ENCODE assay signal across 22 cellular contexts in the genomic region with DNA sequence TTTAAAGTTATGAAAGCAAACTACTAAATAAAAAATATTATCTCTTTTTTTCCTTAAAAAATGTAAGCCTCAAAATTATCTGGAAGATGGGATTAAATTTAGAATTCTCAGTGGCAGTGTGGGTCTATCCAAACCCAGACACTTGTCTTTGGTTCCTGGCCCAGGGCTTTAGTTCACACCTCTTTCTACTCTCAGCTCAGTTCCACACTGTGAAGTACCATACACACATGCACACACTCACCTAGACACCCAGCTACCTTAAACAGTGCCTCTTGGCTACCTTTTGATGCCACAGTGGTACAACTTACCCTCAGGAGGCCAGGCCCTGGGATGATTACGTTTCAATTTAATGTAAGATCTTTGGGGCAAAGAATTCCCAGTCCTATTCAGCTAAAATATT.
"Had no signal": no experiment of that assay in that cellular context is flagged by ENCODE, and none has a peak within 500 bp of the region (broad histone marks: within the 10 kb centered on the region; RNA-seq: fewer than 3 reads in every experiment).

No MANE protein-coding gene starts in this region.

- H3K9ac ChIP-seq: parathyroid adenoma had no signal

- H3K4me1 ChIP-seq: lower lobe of right lung, parathyroid adenoma, prostate gland, spleen, tibial artery, upper lobe of right lung, vagina had no signal

- H3K79me2 ChIP-seq: parathyroid adenoma had no signal

- H3K36me3 Mint-ChIP-seq: memory B cell; naive B cell; stimulated activated memory B cell treated with anti-CD40 and anti-IgM and Interleukin-4, amounts not matched to agents 10 μg/mL and 1 μg/mL and 100 μg/mL, for 72 hours had no signal

- H3K9me3 Mint-ChIP-seq: dendritic cell treated with granulocyte-macrophage colony-stimulating factor and Interleukin-4, amounts not matched to agents 40 ng/mL and 50 ng/mL, for 4 days; memory B cell; naive B cell; nephron; stimulated activated memory B cell treated with anti-CD40 and anti-IgM and Interleukin-4, amounts not matched to agents 10 μg/mL and 1 μg/mL and 100 μg/mL, for 72 hours; stimulated activated naive CD8-positive, alpha-beta T cell treated with anti-CD3 and anti-CD28 coated beads, Interleukin-15, Interleukin-2, amounts not matched to agents 100 ng/mL and 50 ng/mL, for 24 hours had no signal

- H3K4me3 Mint-ChIP-seq: dendritic cell treated with granulocyte-macrophage colony-stimulating factor and Interleukin-4, amounts not matched to agents 40 ng/mL and 50 ng/mL, for 4 days; memory B cell; naive B cell; nephron; stimulated activated memory B cell treated with anti-CD40 and anti-IgM and Interleukin-4, amounts not matched to agents 10 μg/mL and 1 μg/mL and 100 μg/mL, for 72 hours; stimulated activated naive CD8-positive, alpha-beta T cell treated with anti-CD3 and anti-CD28 coated beads, Interleukin-15, Interleukin-2, amounts not matched to agents 100 ng/mL and 50 ng/mL, for 24 hours had no signal

- H3K9me3 ChIP-seq: esophagus squamous epithelium, heart right ventricle, lower lobe of right lung, prostate gland, spleen, tibial artery, upper lobe of right lung, vagina had no signal

- H3K4me3 ChIP-seq: esophagus squamous epithelium, heart right ventricle, lower lobe of right lung, prostate gland, spleen, tibial artery, upper lobe of right lung, vagina had no signal

- H2AFZ ChIP-seq: parathyroid adenoma had no signal

- H3K27ac ChIP-seq: esophagus squamous epithelium, heart right ventricle, lower lobe of right lung, parathyroid adenoma, prostate gland, spleen, tibial artery, upper lobe of right lung, vagina had no signal

- H3K4me1 Mint-ChIP-seq: memory B cell; naive B cell; nephron; stimulated activated memory B cell treated with anti-CD40 and anti-IgM and Interleukin-4, amounts not matched to agents 10 μg/mL and 1 μg/mL and 100 μg/mL, for 72 hours had no signal

- H3K27me3 Mint-ChIP-seq: dendritic cell treated with granulocyte-macrophage colony-stimulating factor and Interleukin-4, amounts not matched to agents 40 ng/mL and 50 ng/mL, for 4 days; memory B cell; naive B cell; stimulated activated memory B cell treated with anti-CD40 and anti-IgM and Interleukin-4, amounts not matched to agents 10 μg/mL and 1 μg/mL and 100 μg/mL, for 72 hours had no signal

- DNase-seq: esophagus squamous epithelium; foreskin fibroblast; heart right ventricle; kidney glomerular epithelial cell; lower lobe of right lung; naive B cell; spleen; stimulated activated CD4-positive, alpha-beta T cell treated with anti-CD3 and anti-CD28 coated beads, Interleukin-15, amount 100 ng/mL, for 24 hours; stimulated activated CD4-positive, alpha-beta T cell treated with anti-CD3 and anti-CD28 coated beads, Interleukin-1b, Interleukin-23, amount 100 ng/mL, for 48 hours; stimulated activated CD4-positive, alpha-beta T cell treated with anti-CD3 and anti-CD28 coated beads, Interleukin-4, amount 100 ng/mL, for 24 hours; tibial artery; upper lobe of right lung had no signal

- H3K27ac Mint-ChIP-seq: dendritic cell treated with granulocyte-macrophage colony-stimulating factor and Interleukin-4, amounts not matched to agents 40 ng/mL and 50 ng/mL, for 4 days; memory B cell; naive B cell; stimulated activated memory B cell treated with anti-CD40 and anti-IgM and Interleukin-4, amounts not matched to agents 10 μg/mL and 1 μg/mL and 100 μg/mL, for 72 hours; stimulated activated naive CD8-positive, alpha-beta T cell treated with anti-CD3 and anti-CD28 coated beads, Interleukin-15, Interleukin-2, amounts not matched to agents 100 ng/mL and 50 ng/mL, for 24 hours had no signal

- ATAC-seq: left lobe of liver; lower lobe of right lung; sciatic nerve; stimulated activated memory B cell treated with anti-CD40 and anti-IgM and Interleukin-4, amounts not matched to agents 10 μg/mL and 1 μg/mL and 100 μg/mL, for 72 hours; upper lobe of right lung had no signal

- H3K27me3 ChIP-seq: esophagus squamous epithelium, heart right ventricle, spleen, tibial artery, upper lobe of right lung, vagina had no signal

- H3K36me3 ChIP-seq: esophagus squamous epithelium, heart right ventricle, lower lobe of right lung, prostate gland, spleen, tibial artery, upper lobe of right lung, vagina had no signal
